ENCODE assay signal across 14 cellular contexts in the genomic region with DNA sequence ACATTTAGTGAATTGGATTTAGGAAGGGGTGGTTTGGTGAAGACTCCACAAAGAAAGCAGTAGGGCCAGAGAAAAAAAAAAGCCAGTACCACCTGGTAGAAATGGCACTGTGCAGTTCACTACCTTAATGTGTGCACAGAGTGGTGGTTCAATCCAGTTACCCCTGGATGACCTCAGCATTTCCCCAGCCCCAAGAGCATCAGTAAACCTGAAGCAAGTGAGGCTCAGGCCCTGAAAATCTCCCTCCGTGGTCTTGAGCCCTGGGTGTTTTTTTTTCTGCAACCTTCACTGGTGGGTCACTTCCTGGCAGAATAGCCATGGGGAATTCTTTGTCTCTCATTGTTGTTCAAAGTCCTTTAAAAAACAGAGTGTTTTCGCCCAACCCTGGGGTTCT.
DNase-seq lines count a peak whose midpoint lies in the region; ATAC-seq, FAIRE-seq and TF ChIP-seq lines count a peak whose summit lies in the region.
"Had no signal": no experiment of that assay in that cellular context is flagged by ENCODE, and none has a peak within 500 bp of the region (broad histone marks: within the 10 kb centered on the region; RNA-seq: fewer than 3 reads in every experiment).

No MANE protein-coding gene starts in this region.

- H3K79me2 ChIP-seq in astrocyte (ENCODE audit: insufficient read depth, low read length): no peaks in the 10 kb centered on the region

- no peak for FAIRE-seq in astrocyte (lab: Jason Lieb, UNC)

- peak overlapping the region; percentile 2 for H3K9ac ChIP-seq in astrocyte (ENCODE audit: low read length)

- H3K9me3 ChIP-seq in astrocyte (ENCODE audit: insufficient read depth, low read depth, low read length) (no peaks in the 10 kb centered on the region), SJCRH30 (replicated peaks) (no peaks in the 10 kb centered on the region)
- H3K9me3 ChIP-seq: Caco-2 had no signal

- H3K4me3 Mint-ChIP-seq in astrocyte (ENCODE audit: unreplicated experiment) (no peak overlapping the region), nephron (no peak overlapping the region)
- H3K4me3 Mint-ChIP-seq in stimulated activated naive B cell treated with anti-CD40 and anti-IgM and Interleukin-4, amounts not matched to agents 10 μg/mL and 1 μg/mL and 100 μg/mL, for 72 hours: no peak overlapping the region
- no peak overlapping the region for H3K4me3 Mint-ChIP-seq in activated naive CD4-positive, alpha-beta T cell treated with anti-CD3 and anti-CD28 coated beads for 36 hours
- H3K4me3 Mint-ChIP-seq: CD4-positive, CD25-positive, alpha-beta regulatory T cell; GM23338 had no signal

- DNase-seq in astrocyte (ENCODE audit: low read depth): no peak
- no peak for DNase-seq in stimulated activated naive B cell treated with anti-CD40 and anti-IgM and Interleukin-4, amounts not matched to agents 10 μg/mL and 1 μg/mL and 100 μg/mL, for 72 hours
- DNase-seq in activated naive CD4-positive, alpha-beta T cell treated with anti-CD3 and anti-CD28 coated beads for 36 hours: no peak
- DNase-seq in NCI-H1930 (lab: John Stamatoyannopoulos, UW): no peak
- DNase-seq in SJCRH30: no peak
- DNase-seq: Caco-2; CD4-positive, CD25-positive, alpha-beta regulatory T cell; NCI-H2171; NCI-H446; NK-92 treated with Interleukin-12 subunit alpha and Interleukin-12 subunit beta, amount 100 ng/mL, for 24 hours; RPMI8226 had no signal

- H3K27me3 Mint-ChIP-seq in astrocyte (ENCODE audit: low read depth, unreplicated experiment) (peaks cover 45% of the 10 kb centered on the region), nephron (ENCODE audit: low read depth) (peaks cover 35% of the 10 kb centered on the region)
- H3K27me3 Mint-ChIP-seq in stimulated activated naive B cell treated with anti-CD40 and anti-IgM and Interleukin-4, amounts not matched to agents 10 μg/mL and 1 μg/mL and 100 μg/mL, for 72 hours: peaks cover 4 to 7% of the 10 kb centered on the region in 2 donors
- peaks cover 3% of the 10 kb centered on the region for H3K27me3 Mint-ChIP-seq in activated naive CD4-positive, alpha-beta T cell treated with anti-CD3 and anti-CD28 coated beads for 36 hours (ENCODE audit: low read depth)

- H3K4me2 ChIP-seq in astrocyte (ENCODE audit: low read length): peak overlapping the region; percentile 55
- H3K4me2 ChIP-seq: GM23338 had no signal

- peak overlapping the region; percentile 84 for H3K27ac ChIP-seq in astrocyte (ENCODE audit: low read depth, low read length)
- no peak overlapping the region for H3K27ac ChIP-seq in SJCRH30

- TF ChIP-seq CTCF in astrocyte (IDR thresholded peaks at IDR 0.05; ENCODE audit: insufficient read depth, low read depth, low read length): no peak
- TF ChIP-seq CTCF in nephron (IDR thresholded peaks at IDR 0.05; ENCODE audit: unreplicated experiment in 3 of 3): no peak

- no peak overlapping the region for H3K27ac Mint-ChIP-seq in astrocyte (ENCODE audit: unreplicated experiment)
- peak overlapping the region; percentile 10 to 76 (median 68) for H3K27ac Mint-ChIP-seq in nephron
- H3K27ac Mint-ChIP-seq in stimulated activated naive B cell treated with anti-CD40 and anti-IgM and Interleukin-4, amounts not matched to agents 10 μg/mL and 1 μg/mL and 100 μg/mL, for 72 hours: no peak overlapping the region
- H3K27ac Mint-ChIP-seq in activated naive CD4-positive, alpha-beta T cell treated with anti-CD3 and anti-CD28 coated beads for 36 hours: no peak overlapping the region
- H3K27ac Mint-ChIP-seq: CD4-positive, CD25-positive, alpha-beta regulatory T cell; GM23338 had no signal

- H3K4me3 ChIP-seq in astrocyte (ENCODE audit: insufficient read depth, low read depth, low read length): no peak overlapping the region
- H3K4me3 ChIP-seq in SJCRH30: no peak overlapping the region
- H3K4me3 ChIP-seq: GM23338 had no signal

- intact Hi-C loops in activated naive CD4-positive, alpha-beta T cell treated with anti-CD3 and anti-CD28 coated beads for 36 hours (cut with micrococcal nuclease): no loop called here

- no peak overlapping the region for H2AFZ ChIP-seq in astrocyte (ENCODE audit: low read depth, low read length)
- H2AFZ ChIP-seq: GM23338 had no signal

- H3K9me3 Mint-ChIP-seq in astrocyte (ENCODE audit: unreplicated experiment) (no peaks in the 10 kb centered on the region), nephron (no peaks in the 10 kb centered on the region)
- no peaks in the 10 kb centered on the region for H3K9me3 Mint-ChIP-seq in stimulated activated naive B cell treated with anti-CD40 and anti-IgM and Interleukin-4, amounts not matched to agents 10 μg/mL and 1 μg/mL and 100 μg/mL, for 72 hours
- H3K9me3 Mint-ChIP-seq in activated naive CD4-positive, alpha-beta T cell treated with anti-CD3 and anti-CD28 coated beads for 36 hours: no peaks in the 10 kb centered on the region
- H3K9me3 Mint-ChIP-seq: CD4-positive, CD25-positive, alpha-beta regulatory T cell; GM23338 had no signal

- H3K4me1 ChIP-seq in astrocyte (ENCODE audit: insufficient read depth, low read length) (peaks cover 49% of the 10 kb centered on the region), SJCRH30 (peaks cover 41% of the 10 kb centered on the region)
- H3K4me1 ChIP-seq: Caco-2 had no signal

- H3K4me1 Mint-ChIP-seq in astrocyte (ENCODE audit: low read depth, unreplicated experiment): peaks cover 22% of the 10 kb centered on the region
- H3K4me1 Mint-ChIP-seq in nephron: peaks cover 86% of the 10 kb centered on the region
- H3K4me1 Mint-ChIP-seq in stimulated activated naive B cell treated with anti-CD40 and anti-IgM and Interleukin-4, amounts not matched to agents 10 μg/mL and 1 μg/mL and 100 μg/mL, for 72 hours: peaks cover 11 to 21% of the 10 kb centered on the region in 2 donors
- peaks cover 6% of the 10 kb centered on the region for H3K4me1 Mint-ChIP-seq in activated naive CD4-positive, alpha-beta T cell treated with anti-CD3 and anti-CD28 coated beads for 36 hours (ENCODE audit: low read depth)
- H3K4me1 Mint-ChIP-seq: CD4-positive, CD25-positive, alpha-beta regulatory T cell had no signal

- H3K36me3 ChIP-seq in astrocyte (ENCODE audit: insufficient read depth, low read length): no peaks in the 10 kb centered on the region
- H3K36me3 ChIP-seq in SJCRH30: no peaks in the 10 kb centered on the region

- H3K27me3 ChIP-seq in astrocyte (ENCODE audit: insufficient read depth, low read length) (no peaks in the 10 kb centered on the region), SJCRH30 (no peaks in the 10 kb centered on the region)

- H3K36me3 Mint-ChIP-seq in astrocyte (ENCODE audit: low read depth, unreplicated experiment) (no peaks in the 10 kb centered on the region), nephron (ENCODE audit: low read depth) (no peaks in the 10 kb centered on the region)
- no peaks in the 10 kb centered on the region for H3K36me3 Mint-ChIP-seq in stimulated activated naive B cell treated with anti-CD40 and anti-IgM and Interleukin-4, amounts not matched to agents 10 μg/mL and 1 μg/mL and 100 μg/mL, for 72 hours
- H3K36me3 Mint-ChIP-seq in activated naive CD4-positive, alpha-beta T cell treated with anti-CD3 and anti-CD28 coated beads for 36 hours (ENCODE audit: low read depth): no peaks in the 10 kb centered on the region
- H3K36me3 Mint-ChIP-seq: CD4-positive, CD25-positive, alpha-beta regulatory T cell had no signal

- H4K20me1 ChIP-seq in astrocyte (ENCODE audit: insufficient read depth, low read length): no peaks in the 10 kb centered on the region

- ATAC-seq in HG02981 (IDR thresholded peaks at IDR 0.05; ENCODE audit: unreplicated experiment): peak; percentile 29
- peak; percentile 73 to 89 for ATAC-seq in stimulated activated naive B cell treated with anti-CD40 and anti-IgM and Interleukin-4, amounts not matched to agents 10 μg/mL and 1 μg/mL and 100 μg/mL, for 72 hours (replicated peaks)

- CTCF ChIA-PET in activated naive CD4-positive, alpha-beta T cell treated with anti-CD3 and anti-CD28 coated beads for 36 hours (lab: Charles Lee): no interaction called here

Comparison
In these comparisons a context has a peak if more than half of its experiments do, and no peak if none do; other contexts are left out.
1. H3K27ac Mint-ChIP-seq: peak in nephron (3 of 3); none in astrocyte (single experiment), stimulated activated naive B cell treated with anti-CD40 and anti-IgM and Interleukin-4, amounts not matched to agents 10 μg/mL and 1 μg/mL and 100 μg/mL, for 72 hours (single experiment) and activated naive CD4-positive, alpha-beta T cell treated with anti-CD3 and anti-CD28 coated beads for 36 hours (single experiment).